Comparison of ENCODE assay signal across 1 cellular context in the genomic region with DNA sequence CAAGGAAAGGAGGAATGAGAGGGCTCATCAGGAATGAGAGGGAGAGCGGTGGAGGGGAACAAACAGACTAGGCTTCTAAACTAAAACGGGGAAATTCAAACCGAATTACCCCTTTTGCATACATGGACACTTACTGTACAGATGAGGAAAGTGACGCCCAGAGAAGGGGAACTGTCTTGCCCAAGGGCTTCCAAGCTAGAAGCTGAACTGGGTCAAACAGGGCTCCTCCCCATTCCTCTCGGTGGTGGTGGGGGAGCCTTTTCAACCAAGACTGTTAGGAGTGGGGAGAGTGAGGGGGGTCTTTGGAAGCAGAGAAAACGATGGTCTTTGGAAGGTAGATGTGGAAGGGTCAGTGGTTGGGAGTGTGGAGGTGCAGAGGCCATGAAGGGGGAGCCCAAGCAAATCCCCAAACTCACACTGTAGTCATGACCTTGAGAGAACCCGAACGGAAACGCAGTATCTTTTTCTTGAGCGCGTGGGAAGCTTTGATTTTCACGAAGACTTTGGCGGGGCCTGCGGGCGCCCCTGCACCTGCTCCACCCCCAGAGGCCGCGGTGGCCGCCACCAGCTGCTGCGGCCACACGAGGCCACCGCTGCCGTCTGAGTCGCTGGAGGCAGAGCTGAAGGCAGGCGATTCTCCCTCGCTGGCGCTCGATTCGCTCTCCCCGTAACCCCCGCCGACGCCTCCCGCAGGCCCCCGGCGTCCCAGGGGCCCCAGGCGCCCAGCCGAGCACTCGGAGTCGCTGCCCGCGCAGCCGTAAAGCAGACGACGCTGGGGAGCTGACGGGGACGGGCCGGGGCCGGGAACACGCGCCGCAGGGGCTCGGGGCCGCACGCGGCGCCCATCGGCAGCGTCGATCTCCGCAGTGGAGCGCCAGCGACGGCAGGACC.
TF ChIP-seq lines count a peak whose summit lies in the region.

No MANE protein-coding gene starts in this region.

TF ChIP-seq in SK-N-SH treated with all-trans-retinoic acid at 6 μM for 48 hours, 23 proteins besides CTCF, POLR2A, EP300 and RAD21 (continued from another document):
- TF ChIP-seq, protein P1, sequence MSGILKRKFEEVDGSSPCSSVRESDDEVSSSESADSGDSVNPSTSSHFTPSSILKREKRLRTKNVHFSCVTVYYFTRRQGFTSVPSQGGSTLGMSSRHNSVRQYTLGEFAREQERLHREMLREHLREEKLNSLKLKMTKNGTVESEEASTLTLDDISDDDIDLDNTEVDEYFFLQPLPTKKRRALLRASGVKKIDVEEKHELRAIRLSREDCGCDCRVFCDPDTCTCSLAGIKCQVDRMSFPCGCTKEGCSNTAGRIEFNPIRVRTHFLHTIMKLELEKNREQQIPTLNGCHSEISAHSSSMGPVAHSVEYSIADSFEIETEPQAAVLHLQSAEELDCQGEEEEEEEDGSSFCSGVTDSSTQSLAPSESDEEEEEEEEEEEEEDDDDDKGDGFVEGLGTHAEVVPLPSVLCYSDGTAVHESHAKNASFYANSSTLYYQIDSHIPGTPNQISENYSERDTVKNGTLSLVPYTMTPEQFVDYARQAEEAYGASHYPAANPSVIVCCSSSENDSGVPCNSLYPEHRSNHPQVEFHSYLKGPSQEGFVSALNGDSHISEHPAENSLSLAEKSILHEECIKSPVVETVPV (CRISPR knock-in tag; IDR thresholded peaks at IDR 0.05): no peak
- TF ChIP-seq ZC3H10 (CRISPR knock-in tag; IDR thresholded peaks at IDR 0.05) (no peak), BACH2 (CRISPR knock-in tag; IDR thresholded peaks at IDR 0.05; ENCODE audit: borderline replicate concordance) (no peak), RARB (CRISPR knock-in tag; IDR thresholded peaks at IDR 0.05) (no peak), ZNF70 (CRISPR knock-in tag; IDR thresholded peaks at IDR 0.05) (no peak), ZFP3 (CRISPR knock-in tag; IDR thresholded peaks at IDR 0.05) (no peak), ZFP30 (CRISPR knock-in tag; IDR thresholded peaks at IDR 0.05) (no peak)
- TF ChIP-seq, protein P2, sequence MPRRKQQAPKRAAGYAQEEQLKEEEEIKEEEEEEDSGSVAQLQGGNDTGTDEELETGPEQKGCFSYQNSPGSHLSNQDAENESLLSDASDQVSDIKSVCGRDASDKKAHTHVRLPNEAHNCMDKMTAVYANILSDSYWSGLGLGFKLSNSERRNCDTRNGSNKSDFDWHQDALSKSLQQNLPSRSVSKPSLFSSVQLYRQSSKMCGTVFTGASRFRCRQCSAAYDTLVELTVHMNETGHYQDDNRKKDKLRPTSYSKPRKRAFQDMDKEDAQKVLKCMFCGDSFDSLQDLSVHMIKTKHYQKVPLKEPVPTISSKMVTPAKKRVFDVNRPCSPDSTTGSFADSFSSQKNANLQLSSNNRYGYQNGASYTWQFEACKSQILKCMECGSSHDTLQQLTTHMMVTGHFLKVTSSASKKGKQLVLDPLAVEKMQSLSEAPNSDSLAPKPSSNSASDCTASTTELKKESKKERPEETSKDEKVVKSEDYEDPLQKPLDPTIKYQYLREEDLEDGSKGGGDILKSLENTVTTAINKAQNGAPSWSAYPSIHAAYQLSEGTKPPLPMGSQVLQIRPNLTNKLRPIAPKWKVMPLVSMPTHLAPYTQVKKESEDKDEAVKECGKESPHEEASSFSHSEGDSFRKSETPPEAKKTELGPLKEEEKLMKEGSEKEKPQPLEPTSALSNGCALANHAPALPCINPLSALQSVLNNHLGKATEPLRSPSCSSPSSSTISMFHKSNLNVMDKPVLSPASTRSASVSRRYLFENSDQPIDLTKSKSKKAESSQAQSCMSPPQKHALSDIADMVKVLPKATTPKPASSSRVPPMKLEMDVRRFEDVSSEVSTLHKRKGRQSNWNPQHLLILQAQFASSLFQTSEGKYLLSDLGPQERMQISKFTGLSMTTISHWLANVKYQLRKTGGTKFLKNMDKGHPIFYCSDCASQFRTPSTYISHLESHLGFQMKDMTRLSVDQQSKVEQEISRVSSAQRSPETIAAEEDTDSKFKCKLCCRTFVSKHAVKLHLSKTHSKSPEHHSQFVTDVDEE (CRISPR knock-in tag; IDR thresholded peaks at IDR 0.05): no peak
